In genomic region chr5:94705427-94705826, GRCh38 we compare ENCODE assay signal across 1 cellular context.
TF ChIP-seq lines count a peak whose summit lies in the region.

No MANE protein-coding gene starts in this region.

TF ChIP-seq in HEK293, 187 proteins besides CTCF, POLR2A, EP300 and RAD21 (continued from another document and continues in another):
- TF ChIP-seq, protein P1, sequence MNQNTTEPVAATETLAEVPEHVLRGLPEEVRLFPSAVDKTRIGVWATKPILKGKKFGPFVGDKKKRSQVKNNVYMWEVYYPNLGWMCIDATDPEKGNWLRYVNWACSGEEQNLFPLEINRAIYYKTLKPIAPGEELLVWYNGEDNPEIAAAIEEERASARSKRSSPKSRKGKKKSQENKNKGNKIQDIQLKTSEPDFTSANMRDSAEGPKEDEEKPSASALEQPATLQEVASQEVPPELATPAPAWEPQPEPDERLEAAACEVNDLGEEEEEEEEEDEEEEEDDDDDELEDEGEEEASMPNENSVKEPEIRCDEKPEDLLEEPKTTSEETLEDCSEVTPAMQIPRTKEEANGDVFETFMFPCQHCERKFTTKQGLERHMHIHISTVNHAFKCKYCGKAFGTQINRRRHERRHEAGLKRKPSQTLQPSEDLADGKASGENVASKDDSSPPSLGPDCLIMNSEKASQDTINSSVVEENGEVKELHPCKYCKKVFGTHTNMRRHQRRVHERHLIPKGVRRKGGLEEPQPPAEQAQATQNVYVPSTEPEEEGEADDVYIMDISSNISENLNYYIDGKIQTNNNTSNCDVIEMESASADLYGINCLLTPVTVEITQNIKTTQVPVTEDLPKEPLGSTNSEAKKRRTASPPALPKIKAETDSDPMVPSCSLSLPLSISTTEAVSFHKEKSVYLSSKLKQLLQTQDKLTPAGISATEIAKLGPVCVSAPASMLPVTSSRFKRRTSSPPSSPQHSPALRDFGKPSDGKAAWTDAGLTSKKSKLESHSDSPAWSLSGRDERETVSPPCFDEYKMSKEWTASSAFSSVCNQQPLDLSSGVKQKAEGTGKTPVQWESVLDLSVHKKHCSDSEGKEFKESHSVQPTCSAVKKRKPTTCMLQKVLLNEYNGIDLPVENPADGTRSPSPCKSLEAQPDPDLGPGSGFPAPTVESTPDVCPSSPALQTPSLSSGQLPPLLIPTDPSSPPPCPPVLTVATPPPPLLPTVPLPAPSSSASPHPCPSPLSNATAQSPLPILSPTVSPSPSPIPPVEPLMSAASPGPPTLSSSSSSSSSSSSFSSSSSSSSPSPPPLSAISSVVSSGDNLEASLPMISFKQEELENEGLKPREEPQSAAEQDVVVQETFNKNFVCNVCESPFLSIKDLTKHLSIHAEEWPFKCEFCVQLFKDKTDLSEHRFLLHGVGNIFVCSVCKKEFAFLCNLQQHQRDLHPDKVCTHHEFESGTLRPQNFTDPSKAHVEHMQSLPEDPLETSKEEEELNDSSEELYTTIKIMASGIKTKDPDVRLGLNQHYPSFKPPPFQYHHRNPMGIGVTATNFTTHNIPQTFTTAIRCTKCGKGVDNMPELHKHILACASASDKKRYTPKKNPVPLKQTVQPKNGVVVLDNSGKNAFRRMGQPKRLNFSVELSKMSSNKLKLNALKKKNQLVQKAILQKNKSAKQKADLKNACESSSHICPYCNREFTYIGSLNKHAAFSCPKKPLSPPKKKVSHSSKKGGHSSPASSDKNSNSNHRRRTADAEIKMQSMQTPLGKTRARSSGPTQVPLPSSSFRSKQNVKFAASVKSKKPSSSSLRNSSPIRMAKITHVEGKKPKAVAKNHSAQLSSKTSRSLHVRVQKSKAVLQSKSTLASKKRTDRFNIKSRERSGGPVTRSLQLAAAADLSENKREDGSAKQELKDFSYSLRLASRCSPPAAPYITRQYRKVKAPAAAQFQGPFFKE (tag by site-specific recombination; IDR thresholded peaks at IDR 0.05; ENCODE audit: borderline replicate concordance) = no peak
- TF ChIP-seq ZNF544 (tag by site-specific recombination; IDR thresholded peaks at IDR 0.05) (no peak), KLF17 (tag by site-specific recombination; IDR thresholded peaks at IDR 0.05) (no peak), ZNF394 (tag by site-specific recombination; IDR thresholded peaks at IDR 0.05; ENCODE audit: borderline replicate concordance) (no peak), OVOL3 (tag by site-specific recombination; IDR thresholded peaks at IDR 0.05) (peak; percentile 55; the same call in 1 of the 2 replicates), BCL11B (tag by site-specific recombination; IDR thresholded peaks at IDR 0.05; ENCODE audit: low read depth) (no peak), ZBTB10 (tag by site-specific recombination; IDR thresholded peaks at IDR 0.05) (no peak), MYNN (tag by site-specific recombination; IDR thresholded peaks at IDR 0.05; ENCODE audit: borderline replicate concordance) (no peak), ZNF2 (tag by site-specific recombination; IDR thresholded peaks at IDR 0.05) (0 out of 2 replicates have a peak, but pooled peaks have one; percentile 13), RBAK (tag by site-specific recombination; IDR thresholded peaks at IDR 0.05) (no peak), PRDM4 (tag by site-specific recombination; IDR thresholded peaks at IDR 0.05) (peak; percentile 30; the same call in 1 of the 2 replicates), ZEB2 (tag by site-specific recombination; IDR thresholded peaks at IDR 0.05) (no peak), HOXC10 (CRISPR knock-in tag; IDR thresholded peaks at IDR 0.05) (no peak), PRDM6 (tag by site-specific recombination; IDR thresholded peaks at IDR 0.05) (peak; percentile 66), REST (tag by site-specific recombination; IDR thresholded peaks at IDR 0.05) (no peak), ZNF391 (tag by site-specific recombination; IDR thresholded peaks at IDR 0.05; ENCODE audit: borderline replicate concordance, low read depth) (no peak), ZNF350 (tag by site-specific recombination; IDR thresholded peaks at IDR 0.05) (no peak), ZNF140 (tag by site-specific recombination; IDR thresholded peaks at IDR 0.05) (no peak), ZNF398 (tag by site-specific recombination; IDR thresholded peaks at IDR 0.05) (no peak), ZNF600 (tag by site-specific recombination; IDR thresholded peaks at IDR 0.05) (no peak), ZSCAN30 (tag by site-specific recombination; IDR thresholded peaks at IDR 0.05) (no peak), KLF8 (tag by site-specific recombination; IDR thresholded peaks at IDR 0.05) (no peak), KLF7 (tag by site-specific recombination; IDR thresholded peaks at IDR 0.05; ENCODE audit: borderline replicate concordance) (no peak), ZNF561 (tag by site-specific recombination; IDR thresholded peaks at IDR 0.05; ENCODE audit: borderline replicate concordance) (no peak), ZNF292 (tag by site-specific recombination; IDR thresholded peaks at IDR 0.05; ENCODE audit: borderline replicate concordance, low read depth) (no peak), ZNF138 (tag by site-specific recombination; IDR thresholded peaks at IDR 0.05; ENCODE audit: borderline replicate concordance) (no peak), ZBTB17 (tag by site-specific recombination; IDR thresholded peaks at IDR 0.05) (0 out of 2 replicates have a peak, but pooled peaks have one; percentile 22)
- TF ChIP-seq, protein P2, sequence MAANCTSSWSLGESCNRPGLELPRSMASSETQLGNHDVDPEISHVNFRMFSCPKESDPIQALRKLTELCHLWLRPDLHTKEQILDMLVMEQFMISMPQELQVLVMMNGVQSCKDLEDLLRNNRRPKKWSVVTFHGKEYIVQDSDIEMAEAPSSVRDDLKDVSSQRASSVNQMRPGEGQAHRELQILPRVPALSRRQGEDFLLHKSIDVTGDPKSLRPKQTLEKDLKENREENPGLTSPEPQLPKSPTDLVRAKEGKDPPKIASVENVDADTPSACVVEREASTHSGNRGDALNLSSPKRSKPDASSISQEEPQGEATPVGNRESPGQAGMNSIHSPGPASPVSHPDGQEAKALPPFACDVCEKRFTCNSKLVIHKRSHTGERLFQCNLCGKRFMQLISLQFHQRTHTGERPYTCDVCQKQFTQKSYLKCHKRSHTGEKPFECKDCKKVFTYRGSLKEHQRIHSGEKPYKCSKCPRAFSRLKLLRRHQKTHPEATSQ (tag by site-specific recombination; IDR thresholded peaks at IDR 0.05) = no peak
- TF ChIP-seq, protein P3, sequence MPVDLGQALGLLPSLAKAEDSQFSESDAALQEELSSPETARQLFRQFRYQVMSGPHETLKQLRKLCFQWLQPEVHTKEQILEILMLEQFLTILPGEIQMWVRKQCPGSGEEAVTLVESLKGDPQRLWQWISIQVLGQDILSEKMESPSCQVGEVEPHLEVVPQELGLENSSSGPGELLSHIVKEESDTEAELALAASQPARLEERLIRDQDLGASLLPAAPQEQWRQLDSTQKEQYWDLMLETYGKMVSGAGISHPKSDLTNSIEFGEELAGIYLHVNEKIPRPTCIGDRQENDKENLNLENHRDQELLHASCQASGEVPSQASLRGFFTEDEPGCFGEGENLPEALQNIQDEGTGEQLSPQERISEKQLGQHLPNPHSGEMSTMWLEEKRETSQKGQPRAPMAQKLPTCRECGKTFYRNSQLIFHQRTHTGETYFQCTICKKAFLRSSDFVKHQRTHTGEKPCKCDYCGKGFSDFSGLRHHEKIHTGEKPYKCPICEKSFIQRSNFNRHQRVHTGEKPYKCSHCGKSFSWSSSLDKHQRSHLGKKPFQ (tag by site-specific recombination; IDR thresholded peaks at IDR 0.05) = no peak
- TF ChIP-seq, protein P4, sequence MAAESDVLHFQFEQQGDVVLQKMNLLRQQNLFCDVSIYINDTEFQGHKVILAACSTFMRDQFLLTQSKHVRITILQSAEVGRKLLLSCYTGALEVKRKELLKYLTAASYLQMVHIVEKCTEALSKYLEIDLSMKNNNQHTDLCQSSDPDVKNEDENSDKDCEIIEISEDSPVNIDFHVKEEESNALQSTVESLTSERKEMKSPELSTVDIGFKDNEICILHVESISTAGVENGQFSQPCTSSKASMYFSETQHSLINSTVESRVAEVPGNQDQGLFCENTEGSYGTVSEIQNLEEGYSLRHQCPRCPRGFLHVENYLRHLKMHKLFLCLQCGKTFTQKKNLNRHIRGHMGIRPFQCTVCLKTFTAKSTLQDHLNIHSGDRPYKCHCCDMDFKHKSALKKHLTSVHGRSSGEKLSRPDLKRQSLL (tag by site-specific recombination; IDR thresholded peaks at IDR 0.05) = no peak
